8 cellular contexts compared by ENCODE assay signal in the genomic region with DNA sequence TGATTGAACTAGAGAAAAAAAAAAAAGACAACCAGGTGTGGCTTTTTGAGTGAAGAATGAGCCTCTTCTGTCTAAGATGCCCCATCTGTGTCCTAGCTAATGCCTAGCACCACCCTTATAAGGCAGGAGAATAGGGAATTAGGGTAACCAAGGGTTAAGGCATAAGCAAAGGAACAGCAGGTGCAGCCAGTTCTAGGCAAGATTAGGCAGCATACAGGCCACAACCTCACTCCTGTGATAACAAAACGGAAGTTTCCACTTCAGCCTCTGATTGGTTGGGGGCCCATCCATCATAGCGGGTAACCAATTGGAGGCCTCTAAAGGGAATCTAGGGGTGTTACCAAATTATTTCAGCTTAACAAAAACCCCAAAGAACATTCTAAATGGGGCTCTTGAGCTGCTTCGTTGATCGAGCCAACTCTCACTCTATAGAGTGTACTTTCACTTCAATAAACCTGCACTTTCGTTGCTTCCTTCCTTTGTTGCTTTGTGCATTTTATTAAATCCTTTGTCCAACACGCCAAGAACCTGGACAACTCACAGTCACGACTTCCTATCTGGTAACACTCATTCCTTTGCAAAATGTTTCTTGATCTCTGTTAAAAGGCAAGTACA.
DNase-seq lines count a peak whose midpoint lies in the region; TF ChIP-seq lines count a peak whose summit lies in the region.

No MANE protein-coding gene starts in this region.

- H3K4me1 ChIP-seq in left ventricle myocardium inferior = peaks cover 16% of the 10 kb centered on the region

- H3K9me3 Mint-ChIP-seq in activated naive CD4-positive, alpha-beta T cell treated with anti-CD3 and anti-CD28 coated beads for 36 hours = no peaks in the 10 kb centered on the region

- H3K4me3 Mint-ChIP-seq in activated naive CD4-positive, alpha-beta T cell treated with anti-CD3 and anti-CD28 coated beads for 36 hours = peak overlapping the region; percentile 65

- H3K4me1 Mint-ChIP-seq in activated naive CD4-positive, alpha-beta T cell treated with anti-CD3 and anti-CD28 coated beads for 36 hours (ENCODE audit: low read depth) = peaks cover 73% of the 10 kb centered on the region

- in situ Hi-C loops in SK-MEL-5 (cut with HindIII; ENCODE audit: low pct_unique_long_range_greater_than_20kb, low sequenced_read_pairs) = no loop called here

- H3K36me3 Mint-ChIP-seq in activated naive CD4-positive, alpha-beta T cell treated with anti-CD3 and anti-CD28 coated beads for 36 hours (ENCODE audit: low read depth) = no peaks in the 10 kb centered on the region

- peak overlapping the region; percentile 92 for H3K27ac Mint-ChIP-seq in activated naive CD4-positive, alpha-beta T cell treated with anti-CD3 and anti-CD28 coated beads for 36 hours

- no peaks in the 10 kb centered on the region for H3K27me3 Mint-ChIP-seq in activated naive CD4-positive, alpha-beta T cell treated with anti-CD3 and anti-CD28 coated beads for 36 hours (ENCODE audit: low read depth)

- CTCF ChIA-PET in activated naive CD4-positive, alpha-beta T cell treated with anti-CD3 and anti-CD28 coated beads for 36 hours (lab: Charles Lee) = interaction anchor here (1.0 to 8.1 kb wide), 11 partner anchors 12 to 107 kb away, joined by 3 to 139 read pairs (median 4); partner anchors contain the start of genes RSPH3 and TAGAP

- H3K4me3 ChIP-seq in left ventricle myocardium inferior (peak overlapping the region; percentile 16), skin epidermis (no peak overlapping the region)

- intact Hi-C loops in activated naive CD4-positive, alpha-beta T cell treated with anti-CD3 and anti-CD28 coated beads for 36 hours (cut with micrococcal nuclease) = loop anchor here (1.0 to 5.0 kb wide), 7 partner anchors 8 to 384 kb away; partner anchors contain the start of gene RSPH3
- intact Hi-C loops in left ventricle myocardium inferior (cut with micrococcal nuclease) = no loop called here

- H3K36me3 ChIP-seq in left ventricle myocardium inferior = no peaks in the 10 kb centered on the region

- DNase-seq in DMS 273 (lab: John Stamatoyannopoulos, UW; ENCODE audit: unreplicated experiment) = peak; percentile 96
- DNase-seq in GM20000 (ENCODE audit: low spot score) = peak; percentile 79
- DNase-seq in HS-27A (ENCODE audit: low read depth) = peak; percentile 54
- DNase-seq in SK-MEL-5 (ENCODE audit: low read depth, low spot score) = peak; percentile 60
- peak; percentile 98 for DNase-seq in activated naive CD4-positive, alpha-beta T cell treated with anti-CD3 and anti-CD28 coated beads for 36 hours
- peak; percentile 68 for DNase-seq in left ventricle myocardium inferior
- no peak for DNase-seq in NCI-H128 (lab: John Stamatoyannopoulos, UW; ENCODE audit: unreplicated experiment)

- TF ChIP-seq CTCF in GM20000 (IDR thresholded peaks at IDR 0.05; ENCODE audit: extremely low read depth, missing control alignments) (no peak), left ventricle myocardium inferior (IDR thresholded peaks at IDR 0.05; ENCODE audit: borderline replicate concordance) (no peak)

- H3K9me3 ChIP-seq in left ventricle myocardium inferior (replicated peaks) = no peaks in the 10 kb centered on the region

- H3K27me3 ChIP-seq in left ventricle myocardium inferior (ENCODE audit: low read depth) = peaks cover 13% of the 10 kb centered on the region

- no peak overlapping the region for H3K27ac ChIP-seq in left ventricle myocardium inferior (replicated peaks)
- peak overlapping the region in 14 of 21 experiments; percentile 4 to 90 (median 66) for H3K27ac ChIP-seq in skin epidermis
